8 cellular contexts compared by ENCODE assay signal in genomic region chr11:117096140-117096972, GRCh38. TPM values are rescaled to one million over a fixed set of nuclear protein-coding genes. Genes with fewer than 3 reads are reported as not detected.
DNase-seq lines count a peak whose midpoint lies in the region; ATAC-seq and TF ChIP-seq lines count a peak whose summit lies in the region.

No MANE protein-coding gene starts in this region.

- intact Hi-C loops in spleen (cut with DNase I; ENCODE audit: low total_unique reads) = no loop called here

- peak overlapping the region; percentile 93 for H3K4me3 Mint-ChIP-seq in activated naive CD8-positive, alpha-beta T cell treated with anti-CD3 and anti-CD28 coated beads, Interleukin-2, amount 10 ng/mL, durations not matched to agents 7 days and 5 days

- TF ChIP-seq CTCF in HEK293 (tag by site-specific recombination; IDR thresholded peaks at IDR 0.05) (no peak), spleen (IDR thresholded peaks at IDR 0.05 in 8 of 11, conservative IDR thresholded peaks at IDR 0.05 in 3 of 11) (no peak)

- CTCF ChIA-PET in HEK293 (lab: Yijun Ruan, JAX) = interaction anchor here (1.0 to 2.1 kb wide), 3 partner anchors 9 to 217 kb away, joined by 5 to 7 read pairs (median 6); no protein-coding TSS in a partner anchor

- H3K27me3 ChIP-seq in spleen (replicated peaks in 1 of 7) = no peaks in the 10 kb centered on the region

- 28 to 40% (median 29%) methylated on average over 6 of the region's 6 CpGs for WGBS in spleen, 5 donors

- ATAC-seq in activated naive CD8-positive, alpha-beta T cell treated with anti-CD3 and anti-CD28 coated beads, Interleukin-2, amount 10 ng/mL, durations not matched to agents 7 days and 5 days (ENCODE audit: low read depth) = peak; percentile 29
- ATAC-seq in HG02973 (IDR thresholded peaks at IDR 0.05; ENCODE audit: unreplicated experiment) = no peak

- H3K27ac Mint-ChIP-seq in activated naive CD8-positive, alpha-beta T cell treated with anti-CD3 and anti-CD28 coated beads, Interleukin-2, amount 10 ng/mL, durations not matched to agents 7 days and 5 days = peak overlapping the region; percentile 84

- peaks cover 12% of the 10 kb centered on the region for H3K36me3 Mint-ChIP-seq in activated naive CD8-positive, alpha-beta T cell treated with anti-CD3 and anti-CD28 coated beads, Interleukin-2, amount 10 ng/mL, durations not matched to agents 7 days and 5 days

- peaks cover 4% of the 10 kb centered on the region for H3K9me3 Mint-ChIP-seq in activated naive CD8-positive, alpha-beta T cell treated with anti-CD3 and anti-CD28 coated beads, Interleukin-2, amount 10 ng/mL, durations not matched to agents 7 days and 5 days

- DNase-seq in EH (ENCODE audit: low read depth) (peak; percentile 20), spleen (no peak), HK-2 (ENCODE audit: unreplicated experiment) (no peak)
- peak; percentile 41 for DNase-seq in activated naive CD8-positive, alpha-beta T cell treated with anti-CD3 and anti-CD28 coated beads, Interleukin-2, amount 10 ng/mL, durations not matched to agents 7 days and 5 days

- TF ChIP-seq POLR2A in spleen (IDR thresholded peaks at IDR 0.05) = no peak

- peak overlapping the region; percentile 23 for H3K4me3 ChIP-seq in HEK293 (ENCODE audit: low read depth, low read length)
- peak overlapping the region; percentile 79; the same call in 1 of the 2 replicates for H3K4me3 ChIP-seq in iPS-18c (ENCODE audit: insufficient read depth, low read depth, low read length)
- peak overlapping the region in 7 of 8 donors; percentile 64 to 90 (median 74) for H3K4me3 ChIP-seq in spleen

- no peaks in the 10 kb centered on the region for H3K27me3 Mint-ChIP-seq in activated naive CD8-positive, alpha-beta T cell treated with anti-CD3 and anti-CD28 coated beads, Interleukin-2, amount 10 ng/mL, durations not matched to agents 7 days and 5 days

- POLR2A ChIA-PET in HEK293 (lab: Yijun Ruan, JAX) = interaction anchor here (0.7 to 2.5 kb wide), 2 partner anchors 49 to 208 kb away, joined by 3 to 7 read pairs; partner anchors contain the start of gene PAFAH1B2
- POLR2A ChIA-PET in activated naive CD8-positive, alpha-beta T cell treated with anti-CD3 and anti-CD28 coated beads, Interleukin-2, amount 10 ng/mL, durations not matched to agents 7 days and 5 days (lab: Charles Lee) = interaction anchor here (0.5 to 3.7 kb wide), 6 partner anchors 48 to 924 kb away, joined by 3 to 31 read pairs (median 9); partner anchors contain the start of gene PAFAH1B2

- H3K4me1 ChIP-seq in HEK293 (ENCODE audit: control insufficient read depth, insufficient read depth, low read length) (no peaks in the 10 kb centered on the region), spleen (peaks cover 40 to 81% (median 67%) of the 10 kb centered on the region in 6 donors)

- H3K36me3 ChIP-seq in HEK293 (ENCODE audit: control insufficient read depth in 2 of 2, insufficient read depth in 1 of 2, low read length in 2 of 2) = no peaks in the 10 kb centered on the region
- H3K36me3 ChIP-seq in spleen = no peaks in the 10 kb centered on the region

- H3K27ac ChIP-seq in HEK293 (ENCODE audit: extremely low read depth, low read depth, low read length) (no peak overlapping the region), spleen (peak overlapping the region; percentile 85 to 99 (median 94))

- H3K9me3 ChIP-seq in HEK293 (ENCODE audit: control insufficient read depth, insufficient read depth, low read depth, low read length) (no peaks in the 10 kb centered on the region), iPS-18c (ENCODE audit: control insufficient read depth, insufficient read depth, low read length) (no peaks in the 10 kb centered on the region), spleen (no peaks in the 10 kb centered on the region)

- H3K4me1 Mint-ChIP-seq in activated naive CD8-positive, alpha-beta T cell treated with anti-CD3 and anti-CD28 coated beads, Interleukin-2, amount 10 ng/mL, durations not matched to agents 7 days and 5 days = peaks cover 50% of the 10 kb centered on the region

TF ChIP-seq in HEK293, 187 proteins besides CTCF, POLR2A, EP300 and RAD21 (continues in another document):
- TF ChIP-seq ZNF600 (tag by site-specific recombination; IDR thresholded peaks at IDR 0.05) (peak; percentile 30; the same call in 1 of the 2 replicates), ZNF585B (tag by site-specific recombination; IDR thresholded peaks at IDR 0.05) (no peak), MEIS1 (CRISPR knock-in tag; IDR thresholded peaks at IDR 0.05; ENCODE audit: borderline replicate concordance) (0 out of 2 replicates have a peak, but pooled peaks have one; percentile 25), ZNF398 (tag by site-specific recombination; IDR thresholded peaks at IDR 0.05) (no peak), ZNF558 (tag by site-specific recombination; IDR thresholded peaks at IDR 0.05) (no peak)

TF ChIP-seq in PFSK-1, 5 proteins besides CTCF, POLR2A, EP300 and RAD21:
- 0 out of 2 replicates have a peak, but pooled peaks have one; percentile 14 for TF ChIP-seq TAF1 (IDR thresholded peaks at IDR 0.05; ENCODE audit: borderline replicate concordance, insufficient read depth, low read length)
- TF ChIP-seq REST (IDR thresholded peaks at IDR 0.05; ENCODE audit: insufficient read depth in 1 of 2, low read depth in 2 of 2, low read length in 2 of 2) = no peak

RNA-seq across cellular contexts. Expression of gene SIK3, which starts 1.9 kb away (rescaled TPM):
- polyA plus RNA-seq in PFSK-1 (2012; ENCODE audit: insufficient read length, low read depth) = 24.7 TPM
- 10 to 100 TPM; 44.7 to 45.8 TPM for total RNA-seq in activated naive CD8-positive, alpha-beta T cell treated with anti-CD3 and anti-CD28 coated beads, Interleukin-2, amount 10 ng/mL, durations not matched to agents 7 days and 5 days
- total RNA-seq in spleen = 100 to 1,000 TPM in 1 of 7 donors, 10 to 100 TPM in 6; 61.0 to 112 (median 70.9) TPM
- 10 to 100 TPM in 2 of 3 donors, 1 to 10 TPM in 1; 7.8 to 11.8 (median 11.1) TPM for polyA plus RNA-seq in spleen

RNA-seq across cellular contexts. Expression of gene PAFAH1B2, which starts 47.7 kb away (rescaled TPM):
- 43.9 TPM for polyA plus RNA-seq in PFSK-1 (2012; ENCODE audit: insufficient read length, low read depth)
- 10 to 100 TPM; 58.5 to 60.4 TPM for total RNA-seq in activated naive CD8-positive, alpha-beta T cell treated with anti-CD3 and anti-CD28 coated beads, Interleukin-2, amount 10 ng/mL, durations not matched to agents 7 days and 5 days
- total RNA-seq in spleen = 10 to 100 TPM; 58.6 to 80.4 (median 67.2) TPM
- 10 to 100 TPM; 14.3 to 28.3 (median 16.2) TPM for polyA plus RNA-seq in spleen

Comparison
In these comparisons a context has a peak if more than half of its experiments do, and no peak if none do; other contexts are left out.
1. DNase-seq: peak in EH (single experiment) and activated naive CD8-positive, alpha-beta T cell treated with anti-CD3 and anti-CD28 coated beads, Interleukin-2, amount 10 ng/mL, durations not matched to agents 7 days and 5 days (single experiment); none in spleen (single experiment) and HK-2 (single experiment).
2. H3K4me3 ChIP-seq: peak in every context shown above with its lines; median percentile 79 in iPS-18c; 74 in spleen; 23 in HEK293.